24 cellular contexts compared by ENCODE assay signal in genomic region chr3:197259096-197259495, GRCh38.
"Had no signal": no experiment of that assay in that cellular context is flagged by ENCODE, and none has a peak within 500 bp of the region (broad histone marks: within the 10 kb centered on the region; RNA-seq: fewer than 3 reads in every experiment).

No MANE protein-coding gene starts in this region.

- FAIRE-seq: keratinocyte had no signal

- H3K27me3 ChIP-seq: breast epithelium, colonic mucosa, gastroesophageal sphincter, stomach, tibial nerve had no signal

- H3K27me3 Mint-ChIP-seq: activated CD4-positive, alpha-beta T cell treated with anti-CD3 and anti-CD28 coated beads for 36 hours; activated CD8-positive, alpha-beta memory T cell treated with anti-CD3 and anti-CD28 coated beads, Interleukin-2, amount 10 ng/mL, durations not matched to agents 7 days and 5 days; activated naive CD8-positive, alpha-beta T cell; central memory CD8-positive, alpha-beta T cell; effector memory CD8-positive, alpha-beta T cell; stimulated activated naive B cell treated with anti-CD40 and anti-IgM and Interleukin-4, amounts not matched to agents 10 μg/mL and 1 μg/mL and 100 μg/mL, for 72 hours had no signal

- H3K4me1 ChIP-seq: breast epithelium had no signal

- ATAC-seq: activated CD8-positive, alpha-beta memory T cell treated with anti-CD3 and anti-CD28 coated beads, Interleukin-2, amount 10 ng/mL, durations not matched to agents 7 days and 5 days; activated CD8-positive, alpha-beta T cell treated with anti-CD3 and anti-CD28 coated beads, Interleukin-2, amount 10 ng/mL, durations not matched to agents 7 days and 5 days; effector memory CD8-positive, alpha-beta T cell; gastroesophageal sphincter; left cardiac atrium; left ventricle myocardium superior; right cardiac atrium; stimulated activated naive B cell treated with anti-CD40 and anti-IgM and Interleukin-4, amounts not matched to agents 10 μg/mL and 1 μg/mL and 100 μg/mL, for 72 hours had no signal

- H3K36me3 ChIP-seq: breast epithelium, colonic mucosa had no signal

- H3K9me3 Mint-ChIP-seq: central memory CD8-positive, alpha-beta T cell; effector memory CD8-positive, alpha-beta T cell; nephron; stimulated activated naive B cell treated with anti-CD40 and anti-IgM and Interleukin-4, amounts not matched to agents 10 μg/mL and 1 μg/mL and 100 μg/mL, for 72 hours had no signal

- DNase-seq: activated CD4-positive, alpha-beta T cell treated with anti-CD3 and anti-CD28 coated beads for 36 hours; activated CD4-positive, CD25-positive, alpha-beta regulatory T cell; activated CD8-positive, alpha-beta memory T cell treated with anti-CD3 and anti-CD28 coated beads, Interleukin-2, amount 10 ng/mL, durations not matched to agents 7 days and 5 days; activated CD8-positive, alpha-beta T cell treated with anti-CD3 and anti-CD28 coated beads, Interleukin-2, amount 10 ng/mL, durations not matched to agents 7 days and 5 days; activated effector memory CD4-positive, alpha-beta T cell treated with Interleukin-2 at 50 U/mL for 16 hours; activated naive CD4-positive, alpha-beta T cell treated with Interleukin-2 at 50 U/mL for 16 hours; colonic mucosa; effector memory CD8-positive, alpha-beta T cell; hippocampal formation; left cardiac atrium; left ventricle myocardium superior; right cardiac atrium; stimulated activated CD4-positive, alpha-beta T cell treated with anti-CD3 and anti-CD28 coated beads, Interleukin-15, amount 100 ng/mL, for 24 hours; stimulated activated CD4-positive, alpha-beta T cell treated with anti-CD3 and anti-CD28 coated beads, Interleukin-2, amount 100 ng/mL, for 24 hours; stimulated activated naive B cell treated with anti-CD40 and anti-IgM and Interleukin-4, amounts not matched to agents 10 μg/mL and 1 μg/mL and 100 μg/mL, for 72 hours; stomach; T-helper 1 cell had no signal

- H3K9me3 ChIP-seq: breast epithelium, colonic mucosa, gastroesophageal sphincter, stomach, tibial nerve had no signal

- H3K36me3 Mint-ChIP-seq: activated naive CD8-positive, alpha-beta T cell had no signal

- H3K27ac Mint-ChIP-seq: activated CD8-positive, alpha-beta memory T cell treated with anti-CD3 and anti-CD28 coated beads, Interleukin-2, amount 10 ng/mL, durations not matched to agents 7 days and 5 days; activated CD8-positive, alpha-beta T cell treated with anti-CD3 and anti-CD28 coated beads, Interleukin-2, amount 10 ng/mL, durations not matched to agents 7 days and 5 days; effector memory CD8-positive, alpha-beta T cell; stimulated activated naive B cell treated with anti-CD40 and anti-IgM and Interleukin-4, amounts not matched to agents 10 μg/mL and 1 μg/mL and 100 μg/mL, for 72 hours had no signal

- H3K4me3 Mint-ChIP-seq: activated CD4-positive, alpha-beta T cell treated with anti-CD3 and anti-CD28 coated beads for 36 hours; activated CD8-positive, alpha-beta memory T cell treated with anti-CD3 and anti-CD28 coated beads, Interleukin-2, amount 10 ng/mL, durations not matched to agents 7 days and 5 days; activated CD8-positive, alpha-beta T cell treated with anti-CD3 and anti-CD28 coated beads, Interleukin-2, amount 10 ng/mL, durations not matched to agents 7 days and 5 days; activated naive CD8-positive, alpha-beta T cell; central memory CD8-positive, alpha-beta T cell; effector memory CD8-positive, alpha-beta T cell; nephron; stimulated activated naive B cell treated with anti-CD40 and anti-IgM and Interleukin-4, amounts not matched to agents 10 μg/mL and 1 μg/mL and 100 μg/mL, for 72 hours had no signal

- H3K4me3 ChIP-seq: breast epithelium, colonic mucosa, gastroesophageal sphincter, stomach, tibial nerve had no signal

- H3K27ac ChIP-seq: breast epithelium, colonic mucosa, gastroesophageal sphincter, stomach, tibial nerve had no signal
